ENCODE assay signal across 23 cellular contexts in genomic region chr20:35602851-35603495, GRCh38. TPM values are rescaled to one million over a fixed set of nuclear protein-coding genes. Genes with fewer than 3 reads are reported as not detected.
DNase-seq lines count a peak whose midpoint lies in the region; ATAC-seq, FAIRE-seq and TF ChIP-seq lines count a peak whose summit lies in the region.
"Had no signal": no experiment of that assay in that cellular context is flagged by ENCODE, and none has a peak within 500 bp of the region (broad histone marks: within the 10 kb centered on the region; RNA-seq: fewer than 3 reads in every experiment).

No MANE protein-coding gene starts in this region.

- intact Hi-C loops in CD4-positive, alpha-beta memory T cell (cut with micrococcal nuclease): loop anchor here (5.0 kb wide), 2 partner anchors 59 to 141 kb away; partner anchors contain the start of genes CPNE1 and RBM12
- intact Hi-C loops in posterior vena cava (cut with DNase I): no loop called here

- no peaks in the 10 kb centered on the region for H3K36me3 ChIP-seq in CD4-positive, alpha-beta memory T cell (ENCODE audit: insufficient read depth, low read length)
- H3K36me3 ChIP-seq in RWPE2 (ENCODE audit: low read depth) (no peaks in the 10 kb centered on the region), MG63 (no peaks in the 10 kb centered on the region)
- H3K36me3 ChIP-seq: ovary, tibial artery had no signal

- no peaks in the 10 kb centered on the region for H3K9me3 ChIP-seq in CD4-positive, alpha-beta memory T cell (ENCODE audit: control insufficient read depth in 1 of 2, low read length in 2 of 2)
- H3K9me3 ChIP-seq in RWPE2 (ENCODE audit: severe bottlenecking) (no peaks in the 10 kb centered on the region), MG63 (no peaks in the 10 kb centered on the region)
- H3K9me3 ChIP-seq: ovary, stomach, tibial artery had no signal

- peak overlapping the region in 2 of 7 donors; percentile 60 to 81 for H3K27ac Mint-ChIP-seq in CD4-positive, alpha-beta memory T cell
- peak overlapping the region; percentile 29 for H3K27ac Mint-ChIP-seq in memory B cell
- H3K27ac Mint-ChIP-seq: activated naive CD4-positive, alpha-beta T cell treated with anti-CD3 and anti-CD28 coated beads, Interleukin-2, amount 50 U/mL, for 72 hours; activated T-cell treated with anti-CD3 and anti-CD28 coated beads, Interleukin-2, amount 50 U/mL, for 72 hours had no signal

- ATAC-seq in RWPE2 (ENCODE audit: low read depth): no peak
- ATAC-seq in memory B cell (ENCODE audit: low read depth): no peak
- no peak for ATAC-seq in HG02840 (IDR thresholded peaks at IDR 0.05; ENCODE audit: low FRiP score, unreplicated experiment)
- ATAC-seq: activated naive CD4-positive, alpha-beta T cell treated with anti-CD3 and anti-CD28 coated beads, Interleukin-2, amount 50 U/mL, for 72 hours; activated T-cell treated with anti-CD3 and anti-CD28 coated beads, Interleukin-2, amount 50 U/mL, for 72 hours; Panc1 had no signal

- H3K27me3 Mint-ChIP-seq in CD4-positive, alpha-beta memory T cell: peaks cover 2 to 6% of the 10 kb centered on the region in 2 donors
- peaks cover 6% of the 10 kb centered on the region for H3K27me3 Mint-ChIP-seq in memory B cell

- POLR2A ChIA-PET in CD4-positive, alpha-beta memory T cell (lab: Charles Lee; ENCODE audit: partially characterized antibody): interaction anchor here (5.5 kb wide), 1 partner anchor 15 kb away, joined by 55 read pairs; the partner anchor contains the start of gene SPAG4

- peaks cover 17% of the 10 kb centered on the region for H3K4me1 ChIP-seq in CD4-positive, alpha-beta memory T cell (ENCODE audit: insufficient read depth, low read length)
- H3K4me1 ChIP-seq in RWPE2 (ENCODE audit: insufficient read depth, poor library complexity, severe bottlenecking): peaks cover 12% of the 10 kb centered on the region

- no peaks in the 10 kb centered on the region for H3K36me3 Mint-ChIP-seq in CD4-positive, alpha-beta memory T cell
- H3K36me3 Mint-ChIP-seq in memory B cell: no peaks in the 10 kb centered on the region
- H3K36me3 Mint-ChIP-seq: activated naive CD4-positive, alpha-beta T cell treated with anti-CD3 and anti-CD28 coated beads, Interleukin-2, amount 50 U/mL, for 72 hours had no signal

- H3K4me1 Mint-ChIP-seq in CD4-positive, alpha-beta memory T cell: peaks cover 2 to 15% (median 4%) of the 10 kb centered on the region in 4 donors
- H3K4me1 Mint-ChIP-seq in memory B cell: peaks cover 9% of the 10 kb centered on the region

- no peak overlapping the region for H3K4me3 ChIP-seq in CD4-positive, alpha-beta memory T cell (ENCODE audit: low read length in 2 of 2)
- no peak overlapping the region for H3K4me3 ChIP-seq in RWPE2 (ENCODE audit: severe bottlenecking)
- H3K4me3 ChIP-seq in MG63: no peak overlapping the region
- H3K4me3 ChIP-seq: lung, ovary, tibial artery had no signal

- CTCF ChIA-PET in CD4-positive, alpha-beta memory T cell (lab: Charles Lee; ENCODE audit: partially characterized antibody): interaction anchor here (1.3 to 3.2 kb wide), 4 partner anchors 16 to 351 kb away, joined by 3 to 15 read pairs (median 4); partner anchors contain the start of gene SCAND1

- H3K4me3 Mint-ChIP-seq in CD4-positive, alpha-beta memory T cell: peak overlapping the region in 7 of 8 donors; percentile 30 to 65 (median 52)
- peak overlapping the region; percentile 55 for H3K4me3 Mint-ChIP-seq in memory B cell

- no peak for DNase-seq in CD4-positive, alpha-beta memory T cell
- peak; percentile 80 for DNase-seq in RWPE2 (ENCODE audit: low spot score)
- no peak for DNase-seq in memory B cell (ENCODE audit: low spot score in 2 of 2)
- DNase-seq in posterior vena cava (ENCODE audit: low spot score): peak; percentile 74
- DNase-seq in GM12891 (ENCODE audit: insufficient read length, low spot score): no peak
- no peak for DNase-seq in MG63
- DNase-seq: activated CD4-positive, alpha-beta T cell treated with anti-CD3 and anti-CD28 coated beads for 48 hours; activated T-cell treated with anti-CD3 and anti-CD28 coated beads, Interleukin-2, amount 50 U/mL, for 72 hours; cerebellar nuclear complex; DND-41; glutamatergic neuron; NCI-H1436 treated with DMSO at 0.1 percent for 48 hours; NCI-H510A treated with DMSO at 0.1 percent for 48 hours; NK-92 treated with Interleukin-12 subunit alpha and Interleukin-12 subunit beta, amount 100 ng/mL, for 24 hours; ovary; stomach had no signal

- no peak overlapping the region for H3K27ac ChIP-seq in CD4-positive, alpha-beta memory T cell (ENCODE audit: low read depth, low read length)
- no peak overlapping the region for H3K27ac ChIP-seq in RWPE2 (ENCODE audit: poor library complexity, severe bottlenecking)
- H3K27ac ChIP-seq: KMS-11, ovary, stomach, tibial artery had no signal

- FAIRE-seq in GM12891 (lab: Jason Lieb, UNC): no peak
- FAIRE-seq: astrocyte had no signal

- H3K27me3 ChIP-seq in CD4-positive, alpha-beta memory T cell (ENCODE audit: insufficient read depth, low read length): no peaks in the 10 kb centered on the region
- peaks cover 9% of the 10 kb centered on the region for H3K27me3 ChIP-seq in RWPE2 (ENCODE audit: insufficient read depth, poor library complexity, severe bottlenecking)
- H3K27me3 ChIP-seq in MG63: peaks cover 15% of the 10 kb centered on the region
- H3K27me3 ChIP-seq: ovary had no signal

- peaks cover 0 to 1% (median 0%) of the 10 kb centered on the region in 8 donors for H3K9me3 Mint-ChIP-seq in CD4-positive, alpha-beta memory T cell
- H3K9me3 Mint-ChIP-seq in memory B cell: no peaks in the 10 kb centered on the region
- H3K9me3 Mint-ChIP-seq: activated naive CD4-positive, alpha-beta T cell treated with anti-CD3 and anti-CD28 coated beads, Interleukin-2, amount 50 U/mL, for 72 hours; activated T-cell treated with anti-CD3 and anti-CD28 coated beads, Interleukin-2, amount 50 U/mL, for 72 hours had no signal

- no peak for TF ChIP-seq CTCF in RWPE2 (IDR thresholded peaks at IDR 0.05; ENCODE audit: poor library complexity, severe bottlenecking)

- TF ChIP-seq POLR2A in GM12891 (IDR thresholded peaks at IDR 0.05; ENCODE audit: low read depth, low read length): no peak

TF ChIP-seq in GM12891, 5 proteins besides CTCF, POLR2A, EP300 and RAD21:
- TF ChIP-seq PAX5 (IDR thresholded peaks at IDR 0.05; ENCODE audit: insufficient read depth, low read length, severe bottlenecking): no peak
- no peak for TF ChIP-seq POLR2AphosphoS5 (IDR thresholded peaks at IDR 0.05; ENCODE audit: low read depth, low read length)
- no peak for TF ChIP-seq POU2F2 (IDR thresholded peaks at IDR 0.05; ENCODE audit: low read depth, low read length)
- TF ChIP-seq TAF1 (IDR thresholded peaks at IDR 0.05; ENCODE audit: low read depth, low read length): no peak
- no peak for TF ChIP-seq SPI1 (IDR thresholded peaks at IDR 0.05; ENCODE audit: low read depth, low read length)

RNA-seq across cellular contexts. Expression of gene SPAG4, which starts 12.7 kb away (rescaled TPM):
- 1 to 10 TPM in 1 of 2 experiments, under 1 TPM in 1; 0.47 to 1.3 TPM for total RNA-seq in CD4-positive, alpha-beta memory T cell
- polyA plus RNA-seq in CD4-positive, alpha-beta memory T cell: under 1 TPM; 0.69 to 0.79 TPM
- total RNA-seq in posterior vena cava: 1 to 10 TPM; 2.1 to 2.8 TPM
- 7.5 TPM for polyA plus RNA-seq in GM12891 (2012; ENCODE audit: low read depth, missing spikeins)
- 0.47 and 1.4 TPM in 2 replicates for total RNA-seq in MG63 (2014; rRNA removed; shearing (Covaris generic); ENCODE audit: low replicate concordance)

Comparison
In these comparisons a context has a peak if more than half of its experiments do, and no peak if none do; other contexts are left out.
1. DNase-seq: peak in RWPE2 (single experiment) and posterior vena cava (single experiment); none in CD4-positive, alpha-beta memory T cell (0 of 5), memory B cell (0 of 2), GM12891 (single experiment) and MG63 (single experiment).